22 cellular contexts compared by ENCODE assay signal in the genomic region with DNA sequence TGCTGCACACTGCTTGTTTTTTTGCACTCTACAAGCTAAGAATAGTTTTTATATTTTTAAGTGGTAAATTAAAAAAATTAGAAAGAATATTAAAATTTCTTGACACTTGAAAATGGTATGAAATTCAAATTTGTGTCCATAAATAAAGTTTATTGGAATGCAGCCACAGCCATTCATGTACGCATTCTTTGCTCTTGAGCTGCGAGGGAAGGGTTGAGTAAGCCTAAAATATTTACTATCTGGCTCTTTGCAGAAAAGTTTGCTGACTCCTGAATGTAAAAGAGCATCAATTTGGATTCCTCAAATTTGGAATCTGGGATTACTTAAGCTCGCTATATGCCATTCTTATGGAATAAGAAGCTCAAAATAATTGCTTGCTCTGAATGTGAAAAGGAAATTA. TPM values are rescaled to one million over a fixed set of nuclear protein-coding genes. Genes with fewer than 3 reads are reported as not detected.
DNase-seq lines count a peak whose midpoint lies in the region; ATAC-seq and TF ChIP-seq lines count a peak whose summit lies in the region.
"Had no signal": no experiment of that assay in that cellular context is flagged by ENCODE, and none has a peak within 500 bp of the region (broad histone marks: within the 10 kb centered on the region; RNA-seq: fewer than 3 reads in every experiment).

No MANE protein-coding gene starts in this region.

- no peak overlapping the region for H3K27ac ChIP-seq in RWPE2 (ENCODE audit: poor library complexity, severe bottlenecking)
- H3K27ac ChIP-seq: 22Rv1, dorsolateral prefrontal cortex, heart left ventricle, KMS-11, lower lobe of right lung, right lobe of liver, suprapubic skin, upper lobe of right lung had no signal

- intact Hi-C loops in natural killer cell (cut with micrococcal nuclease) (no loop called here), sciatic nerve (cut with DNase I) (no loop called here)

- peaks cover 4% of the 10 kb centered on the region for H3K4me1 ChIP-seq in RWPE2 (ENCODE audit: insufficient read depth, poor library complexity, severe bottlenecking)

- no peak for DNase-seq in natural killer cell
- DNase-seq in natural killer cell treated with Interleukin-12 subunit alpha and Interleukin-12 subunit beta and Interleukin-15 and Interleukin-18, amount 100 ng/mL, for 72 hours (ENCODE audit: low spot score): no peak
- no peak for DNase-seq in RWPE2 (ENCODE audit: low spot score)
- DNase-seq in fibroblast of pulmonary artery (ENCODE audit: low read depth): peak; percentile 33
- no peak for DNase-seq in SW 1271 (lab: John Stamatoyannopoulos, UW)
- DNase-seq in sciatic nerve (ENCODE audit: low spot score): no peak
- DNase-seq: NCI-H2081 treated with DMSO at 0.1 percent for 48 hours had no signal

- no peaks in the 10 kb centered on the region for H3K9me3 Mint-ChIP-seq in natural killer cell
- no peaks in the 10 kb centered on the region for H3K9me3 Mint-ChIP-seq in natural killer cell treated with Interleukin-12 subunit alpha and Interleukin-12 subunit beta and Interleukin-15 and Interleukin-18, amount 100 ng/mL, for 72 hours
- H3K9me3 Mint-ChIP-seq in activated T-helper 17 cell treated with anti-CD3 and anti-CD28 coated beads, Interleukin-2, amount 50 U/mL, for 72 hours: no peaks in the 10 kb centered on the region
- H3K9me3 Mint-ChIP-seq: activated naive CD8-positive, alpha-beta T cell treated with anti-CD3 and anti-CD28 coated beads for 36 hours; neural crest cell; T-helper 2 cell treated with Interferon-gamma antibody and Interleukin-4, amounts not matched to agents 5 μg/mL and 100 μg/mL, for 36 hours had no signal

- TF ChIP-seq CTCF in natural killer cell (IDR thresholded peaks at IDR 0.05) (peak; percentile 1), RWPE2 (IDR thresholded peaks at IDR 0.05; ENCODE audit: poor library complexity, severe bottlenecking) (peak; percentile 14), fibroblast of pulmonary artery (IDR thresholded peaks at IDR 0.05; ENCODE audit: low read length, missing control alignments) (no peak)

- peaks cover 0 to 19% of the 10 kb centered on the region in 2 donors for H3K4me1 Mint-ChIP-seq in natural killer cell
- H3K4me1 Mint-ChIP-seq in natural killer cell treated with Interleukin-12 subunit alpha and Interleukin-12 subunit beta and Interleukin-15 and Interleukin-18, amount 100 ng/mL, for 72 hours (ENCODE audit: low read depth in 2 of 2): peaks cover 11 to 15% of the 10 kb centered on the region in 2 donors
- peaks cover 3% of the 10 kb centered on the region for H3K4me1 Mint-ChIP-seq in activated T-helper 17 cell treated with anti-CD3 and anti-CD28 coated beads, Interleukin-2, amount 50 U/mL, for 72 hours

- H3K27ac Mint-ChIP-seq in natural killer cell: no peak overlapping the region
- no peak overlapping the region for H3K27ac Mint-ChIP-seq in natural killer cell treated with Interleukin-12 subunit alpha and Interleukin-12 subunit beta and Interleukin-15 and Interleukin-18, amount 100 ng/mL, for 72 hours
- no peak overlapping the region for H3K27ac Mint-ChIP-seq in activated T-helper 17 cell treated with anti-CD3 and anti-CD28 coated beads, Interleukin-2, amount 50 U/mL, for 72 hours
- H3K27ac Mint-ChIP-seq: activated CD4-positive, alpha-beta T cell treated with anti-CD3 and anti-CD28 coated beads for 36 hours; activated CD8-positive, alpha-beta T cell treated with anti-CD3 and anti-CD28 coated beads, Interleukin-2, amount 10 ng/mL, durations not matched to agents 7 days and 5 days; activated naive CD8-positive, alpha-beta T cell treated with anti-CD3 and anti-CD28 coated beads for 36 hours; T-helper 2 cell treated with Interferon-gamma antibody and Interleukin-4, amounts not matched to agents 5 μg/mL and 100 μg/mL, for 36 hours had no signal

- H3K27me3 Mint-ChIP-seq in natural killer cell (ENCODE audit: low read depth in 2 of 2): peaks cover 27 to 29% of the 10 kb centered on the region in 2 donors
- peaks cover 23 to 28% of the 10 kb centered on the region in 2 donors for H3K27me3 Mint-ChIP-seq in natural killer cell treated with Interleukin-12 subunit alpha and Interleukin-12 subunit beta and Interleukin-15 and Interleukin-18, amount 100 ng/mL, for 72 hours
- peaks cover 30% of the 10 kb centered on the region for H3K27me3 Mint-ChIP-seq in activated T-helper 17 cell treated with anti-CD3 and anti-CD28 coated beads, Interleukin-2, amount 50 U/mL, for 72 hours

- H3K27me3 ChIP-seq in RWPE2 (ENCODE audit: insufficient read depth, poor library complexity, severe bottlenecking): peaks cover 37% of the 10 kb centered on the region

- H3K36me3 Mint-ChIP-seq in natural killer cell: no peaks in the 10 kb centered on the region
- H3K36me3 Mint-ChIP-seq in natural killer cell treated with Interleukin-12 subunit alpha and Interleukin-12 subunit beta and Interleukin-15 and Interleukin-18, amount 100 ng/mL, for 72 hours: no peaks in the 10 kb centered on the region
- H3K36me3 Mint-ChIP-seq in activated T-helper 17 cell treated with anti-CD3 and anti-CD28 coated beads, Interleukin-2, amount 50 U/mL, for 72 hours (ENCODE audit: low read depth): peaks cover 9% of the 10 kb centered on the region

- no peaks in the 10 kb centered on the region for H3K36me3 ChIP-seq in RWPE2 (ENCODE audit: low read depth)
- H3K36me3 ChIP-seq: heart left ventricle, lower lobe of right lung, right lobe of liver, suprapubic skin, upper lobe of right lung had no signal

- H3K4me3 ChIP-seq in RWPE2 (ENCODE audit: severe bottlenecking) (no peak overlapping the region), fibroblast of pulmonary artery (replicated peaks; ENCODE audit: low read depth, low read length) (no peak overlapping the region)
- H3K4me3 ChIP-seq: heart left ventricle, lower lobe of right lung, right lobe of liver, suprapubic skin, upper lobe of right lung had no signal

- H3K9me3 ChIP-seq in RWPE2 (ENCODE audit: severe bottlenecking): no peaks in the 10 kb centered on the region
- H3K9me3 ChIP-seq: heart left ventricle, lower lobe of right lung, right lobe of liver, suprapubic skin, upper lobe of right lung had no signal

- ATAC-seq in natural killer cell (no peak), RWPE2 (ENCODE audit: low read depth) (no peak), HG02588 (IDR thresholded peaks at IDR 0.05; ENCODE audit: unreplicated experiment) (no peak), sciatic nerve (no peak)
- no peak for ATAC-seq in natural killer cell treated with Interleukin-12 subunit alpha and Interleukin-12 subunit beta and Interleukin-15 and Interleukin-18, amount 100 ng/mL, for 72 hours
- ATAC-seq in activated T-helper 17 cell treated with anti-CD3 and anti-CD28 coated beads, Interleukin-2, amount 50 U/mL, for 72 hours (replicated peaks): no peak
- ATAC-seq: activated CD8-positive, alpha-beta T cell treated with anti-CD3 and anti-CD28 coated beads, Interleukin-2, amount 10 ng/mL, durations not matched to agents 7 days and 5 days had no signal

- no peak overlapping the region for H3K4me3 Mint-ChIP-seq in natural killer cell
- H3K4me3 Mint-ChIP-seq in natural killer cell treated with Interleukin-12 subunit alpha and Interleukin-12 subunit beta and Interleukin-15 and Interleukin-18, amount 100 ng/mL, for 72 hours: no peak overlapping the region
- H3K4me3 Mint-ChIP-seq in activated T-helper 17 cell treated with anti-CD3 and anti-CD28 coated beads, Interleukin-2, amount 50 U/mL, for 72 hours: no peak overlapping the region
- H3K4me3 Mint-ChIP-seq: activated CD4-positive, alpha-beta T cell treated with anti-CD3 and anti-CD28 coated beads for 36 hours; activated CD8-positive, alpha-beta T cell treated with anti-CD3 and anti-CD28 coated beads, Interleukin-2, amount 10 ng/mL, durations not matched to agents 7 days and 5 days; activated naive CD8-positive, alpha-beta T cell treated with anti-CD3 and anti-CD28 coated beads for 36 hours; T-helper 2 cell treated with Interferon-gamma antibody and Interleukin-4, amounts not matched to agents 5 μg/mL and 100 μg/mL, for 36 hours had no signal

RNA-seq across cellular contexts. Expression of a gene that starts 3.4 kb away (rescaled TPM):
- total RNA-seq in natural killer cell (not detected), sciatic nerve (4.1 TPM)
- total RNA-seq in natural killer cell treated with Interleukin-12 subunit alpha and Interleukin-12 subunit beta and Interleukin-15 and Interleukin-18, amount 100 ng/mL, for 72 hours: not detected
- total RNA-seq in activated T-helper 17 cell treated with anti-CD3 and anti-CD28 coated beads, Interleukin-2, amount 50 U/mL, for 72 hours: not detected
- total RNA-seq: activated CD4-positive, alpha-beta T cell treated with anti-CD3 and anti-CD28 coated beads for 36 hours; activated CD8-positive, alpha-beta T cell treated with anti-CD3 and anti-CD28 coated beads, Interleukin-2, amount 10 ng/mL, durations not matched to agents 7 days and 5 days; activated naive CD8-positive, alpha-beta T cell treated with anti-CD3 and anti-CD28 coated beads for 36 hours had no signal

RNA-seq across cellular contexts. Expression of a gene that starts 16.6 kb away (rescaled TPM):
- total RNA-seq in natural killer cell (under 1 TPM in 1 of 3 donors, not detected in 2; 0.20 TPM), sciatic nerve (6.4 TPM)
- total RNA-seq in natural killer cell treated with Interleukin-12 subunit alpha and Interleukin-12 subunit beta and Interleukin-15 and Interleukin-18, amount 100 ng/mL, for 72 hours: not detected
- not detected for total RNA-seq in activated T-helper 17 cell treated with anti-CD3 and anti-CD28 coated beads, Interleukin-2, amount 50 U/mL, for 72 hours
- total RNA-seq: activated CD4-positive, alpha-beta T cell treated with anti-CD3 and anti-CD28 coated beads for 36 hours; activated naive CD8-positive, alpha-beta T cell treated with anti-CD3 and anti-CD28 coated beads for 36 hours had no signal
